8 cellular contexts compared by ENCODE assay signal in the genomic region with DNA sequence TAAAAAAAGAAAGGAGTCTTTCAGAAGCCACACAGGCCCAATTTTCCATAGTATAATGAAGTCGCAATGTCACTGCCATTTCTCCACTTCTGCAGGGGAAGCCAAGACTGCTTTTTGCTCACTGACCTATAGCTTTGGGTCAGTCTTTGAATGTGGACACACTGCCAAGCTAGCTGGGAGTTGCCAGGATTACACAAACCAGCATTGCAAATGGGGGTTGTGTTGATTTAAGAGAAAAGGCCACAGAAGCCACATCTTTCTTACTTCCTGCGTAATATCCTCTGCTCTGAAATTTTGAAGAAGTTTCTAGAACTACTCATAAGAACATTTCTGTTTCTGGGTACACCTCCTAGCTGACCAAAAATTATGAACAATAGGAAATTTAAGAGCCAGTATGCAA. TPM values are rescaled to one million over a fixed set of nuclear protein-coding genes. Genes with fewer than 3 reads are reported as not detected.
DNase-seq lines count a peak whose midpoint lies in the region; ATAC-seq and TF ChIP-seq lines count a peak whose summit lies in the region.
"Had no signal": no experiment of that assay in that cellular context is flagged by ENCODE, and none has a peak within 500 bp of the region (broad histone marks: within the 10 kb centered on the region; RNA-seq: fewer than 3 reads in every experiment).

No MANE protein-coding gene starts in this region.

- intact Hi-C loops in PC-3 (cut with micrococcal nuclease) (no loop called here), spleen (cut with DNase I; ENCODE audit: low total_unique reads) (no loop called here)

- H3K9me2 ChIP-seq in GM23248 (ENCODE audit: insufficient read depth) (no peaks in the 10 kb centered on the region), PC-3 (replicated peaks; ENCODE audit: low read length) (no peaks in the 10 kb centered on the region)

- POLR2A ChIA-PET in PC-3 (lab: Charles Lee; ENCODE audit: unreplicated experiment): no interaction called here

- H2AFZ ChIP-seq in GM23248 (no peak overlapping the region), PC-3 (ENCODE audit: low read length) (no peak overlapping the region)

- CTCF ChIA-PET in PC-3 (lab: Charles Lee): interaction anchor here (0.8 kb wide), 1 partner anchor 146 kb away, joined by 4 read pairs; no protein-coding TSS in a partner anchor

- H3K27me3 ChIP-seq in GM23248 (replicated peaks; ENCODE audit: insufficient read depth) (no peaks in the 10 kb centered on the region), PC-3 (ENCODE audit: low read length) (no peaks in the 10 kb centered on the region), spleen (replicated peaks in 1 of 7) (no peaks in the 10 kb centered on the region)

- WGBS in GM23248 (ENCODE audit: low coverage in 1 of 2, low lambda C conversion rate in 2 of 2, missing lambda C conversion rate in 2 of 2), 2 experiments: 47 to 67% methylated on average over 2 of the region's 2 CpGs
- 37 to 61% (median 46%) methylated on average over 2 of the region's 2 CpGs for WGBS in spleen, 5 donors

- H3K27ac ChIP-seq in GM23248: no peak overlapping the region
- no peak overlapping the region for H3K27ac ChIP-seq in PC-3 (ENCODE audit: low read length)
- H3K27ac ChIP-seq in spleen: peak overlapping the region in 7 of 8 donors; percentile 64 to 91 (median 82)

- H3K9ac ChIP-seq in GM23248 (no peak overlapping the region), PC-3 (ENCODE audit: low read length) (no peak overlapping the region)

- BruUV-seq in PC-3 (replicated peaks; lab: Mats Ljungman, UMichigan): no TSS peak

- H3K36me3 ChIP-seq in GM23248 (ENCODE audit: low read depth): no peaks in the 10 kb centered on the region
- H3K36me3 ChIP-seq in PC-3 (ENCODE audit: low read depth, low read length): no peaks in the 10 kb centered on the region
- H3K36me3 ChIP-seq in spleen: no peaks in the 10 kb centered on the region

- H4K20me1 ChIP-seq in GM23248 (ENCODE audit: insufficient read depth): no peaks in the 10 kb centered on the region
- no peaks in the 10 kb centered on the region for H4K20me1 ChIP-seq in PC-3 (ENCODE audit: low read length)

- H3K79me2 ChIP-seq in GM23248 (ENCODE audit: insufficient read depth) (no peaks in the 10 kb centered on the region), PC-3 (ENCODE audit: low read length) (no peaks in the 10 kb centered on the region)

- in situ Hi-C loops in GM23248 (cut with MboI): no loop called here

- TF ChIP-seq CTCF in PC-3 (conservative IDR thresholded peaks at IDR 0.05; ENCODE audit: low read depth, low read length) (no peak), fibroblast of the aortic adventitia (IDR thresholded peaks at IDR 0.05; ENCODE audit: insufficient read depth, low read length) (no peak), spleen (IDR thresholded peaks at IDR 0.05 in 8 of 11, conservative IDR thresholded peaks at IDR 0.05 in 3 of 11) (no peak)

- no peaks in the 10 kb centered on the region for H3F3A ChIP-seq in GM23248 (ENCODE audit: insufficient read depth)
- no peaks in the 10 kb centered on the region for H3F3A ChIP-seq in PC-3 (ENCODE audit: low read length, unreplicated experiment)

- no peak for TF ChIP-seq POLR2A in spleen (IDR thresholded peaks at IDR 0.05)

- no peak overlapping the region for H3K4me2 ChIP-seq in GM23248 (ENCODE audit: unreplicated experiment)
- no peak overlapping the region for H3K4me2 ChIP-seq in PC-3 (ENCODE audit: low read length)

- H3K9me3 ChIP-seq in GM23248 (ENCODE audit: low read depth): no peaks in the 10 kb centered on the region
- H3K9me3 ChIP-seq in PC-3 (ENCODE audit: low read length): no peaks in the 10 kb centered on the region
- peaks cover 0 to 12% (median 4%) of the 10 kb centered on the region in 8 donors for H3K9me3 ChIP-seq in spleen

- DNase-seq in GM23248 (peak; percentile 30), PC-3 (peak; percentile 26), fibroblast of the aortic adventitia (ENCODE audit: low read depth) (peak; percentile 88), spleen (no peak), DMS114 treated with DMSO at 0.1 percent for 48 hours (lab: John Stamatoyannopoulos, UW; ENCODE audit: unreplicated experiment) (no peak)
- no peak for DNase-seq in effector CD4-positive, alpha-beta T cell
- DNase-seq: NCI-H1417 treated with DMSO at 0.1 percent for 48 hours had no signal

- H3K4me1 ChIP-seq in GM23248 (ENCODE audit: insufficient read depth) (no peaks in the 10 kb centered on the region), PC-3 (ENCODE audit: insufficient read depth, low read length) (no peaks in the 10 kb centered on the region), spleen (peaks cover 0 to 48% (median 24%) of the 10 kb centered on the region in 6 donors)

- H3K4me3 ChIP-seq in GM23248: no peak overlapping the region
- no peak overlapping the region for H3K4me3 ChIP-seq in PC-3 (ENCODE audit: low read length)
- H3K4me3 ChIP-seq in fibroblast of the aortic adventitia (ENCODE audit: low read depth, low read length): no peak overlapping the region
- H3K4me3 ChIP-seq in spleen: peak overlapping the region in 1 of 8 donors; percentile 34

- ATAC-seq in PC-3 (no peak), GM21737 (IDR thresholded peaks at IDR 0.05; ENCODE audit: unreplicated experiment) (no peak)

RNA-seq across cellular contexts. Expression of a gene that starts 45.8 kb away (rescaled TPM):
- total RNA-seq in GM23248 (2014; rRNA removed; shearing (Covaris generic)): not detected in 2 replicates
- not detected in 2 replicates for polyA plus RNA-seq in GM23248 (2016; fragmentation: Nextera tagmentation; extraction: Ambion mirVana)
- 0.63 TPM in 1 of 2 replicates, not detected in the other for total RNA-seq in PC-3 (2014; rRNA removed)
- 0.27 TPM in 1 of 2 replicates, not detected in the other for total RNA-seq in fibroblast of the aortic adventitia (ENCODE audit: low replicate concordance)
- 10 to 100 TPM; 43.7 to 79.2 (median 51.1) TPM for total RNA-seq in spleen
- polyA plus RNA-seq in spleen: 10 to 100 TPM; 24.8 to 31.8 (median 24.8) TPM

Comparison
In these comparisons a context has a peak if more than half of its experiments do, and no peak if none do; other contexts are left out.
1. DNase-seq: peak in GM23248 (single experiment), PC-3 (single experiment) and fibroblast of the aortic adventitia (single experiment); none in spleen (single experiment), DMS114 treated with DMSO at 0.1 percent for 48 hours (single experiment) and effector CD4-positive, alpha-beta T cell (single experiment).
2. H3K27ac ChIP-seq: peak in spleen (7 of 8); none in GM23248 (single experiment) and PC-3 (single experiment).
3. RNA of a gene that starts 45.8 kb away (total RNA-seq): 43.7 to 79.2 TPM in spleen; 0.27 TPM in fibroblast of the aortic adventitia, not detected in GM23248 and 0.63 TPM in PC-3; every median in the first group is over 10 times any median in the second.